In the genomic region with DNA sequence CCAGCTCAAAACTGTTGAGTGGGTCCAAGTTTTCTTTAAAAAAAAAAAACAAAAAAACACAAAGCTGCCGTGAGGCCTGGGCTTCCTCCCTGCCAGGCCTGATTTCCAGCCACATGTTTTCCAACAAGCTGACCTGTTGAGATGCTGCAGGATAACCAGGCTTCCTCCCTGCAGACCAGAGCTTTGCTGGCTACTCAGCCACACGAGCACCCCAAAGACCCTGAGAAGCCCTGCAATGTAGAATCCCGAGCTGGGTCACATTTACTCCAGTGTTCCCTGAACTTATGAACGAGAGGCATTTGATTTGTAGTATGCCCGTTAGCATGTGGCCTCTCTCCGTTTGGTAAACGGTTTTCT, we compare ENCODE assay signal across 22 cellular contexts. TPM values are rescaled to one million over a fixed set of nuclear protein-coding genes. Genes with fewer than 3 reads are reported as not detected.
DNase-seq lines count a peak whose midpoint lies in the region; ATAC-seq and TF ChIP-seq lines count a peak whose summit lies in the region.
"Had no signal": no experiment of that assay in that cellular context is flagged by ENCODE, and none has a peak within 500 bp of the region (broad histone marks: within the 10 kb centered on the region; RNA-seq: fewer than 3 reads in every experiment).

No MANE protein-coding gene starts in this region.

- DNase-seq in left ventricle myocardium inferior = no peak
- no peak for DNase-seq in Right ventricle myocardium superior
- DNase-seq in upper lobe of left lung = no peak
- no peak for DNase-seq in HuH-7.5 (ENCODE audit: low spot score)
- no peak for DNase-seq in amniotic stem cell (lab: John Stamatoyannopoulos, UW)
- DNase-seq in ecto neural progenitor cell (ENCODE audit: low spot score) = no peak
- DNase-seq: activated CD4-positive, alpha-beta T cell treated with anti-CD3 and anti-CD28 coated beads for 4 hours; activated CD8-positive, alpha-beta memory T cell treated with anti-CD3 and anti-CD28 coated beads, Interleukin-2, amount 10 ng/mL, durations not matched to agents 7 days and 5 days; BE2C; COR-L47; Kasumi-1; NCI-H1694 treated with DMSO at 0.1 percent for 48 hours; NCI-H69; psoas muscle; spleen; stimulated activated CD4-positive, alpha-beta T cell treated with anti-CD3 and anti-CD28 coated beads, Interleukin-4, amount 100 ng/mL, for 24 hours had no signal

- H3K9me3 ChIP-seq in left ventricle myocardium inferior (replicated peaks) = no peaks in the 10 kb centered on the region
- no peaks in the 10 kb centered on the region for H3K9me3 ChIP-seq in upper lobe of left lung
- H3K9me3 ChIP-seq: A549, BE2C, psoas muscle, spleen had no signal

- peak overlapping the region; percentile 97 for H3K4me3 Mint-ChIP-seq in dendritic cell treated with granulocyte-macrophage colony-stimulating factor and Interleukin-4, amounts not matched to agents 40 ng/mL and 50 ng/mL, for 4 days
- peak overlapping the region; percentile 0 to 56 (median 10) for H3K4me3 Mint-ChIP-seq in nephron
- H3K4me3 Mint-ChIP-seq: activated CD8-positive, alpha-beta memory T cell treated with anti-CD3 and anti-CD28 coated beads, Interleukin-2, amount 10 ng/mL, durations not matched to agents 7 days and 5 days; GM23338; stimulated activated naive CD8-positive, alpha-beta T cell treated with anti-CD3 and anti-CD28 coated beads, Interleukin-15, Interleukin-2, amounts not matched to agents 100 ng/mL and 50 ng/mL, for 24 hours had no signal

- ATAC-seq in Right ventricle myocardium superior (ENCODE audit: poor library complexity) (no peak), upper lobe of left lung (ENCODE audit: low FRiP score in 2 of 2) (no peak)
- ATAC-seq: A549; activated CD8-positive, alpha-beta memory T cell treated with anti-CD3 and anti-CD28 coated beads, Interleukin-2, amount 10 ng/mL, durations not matched to agents 7 days and 5 days; activated naive CD4-positive, alpha-beta T cell treated with anti-CD3 and anti-CD28 coated beads, Interleukin-2, amount 50 U/mL, for 72 hours; GM23338; psoas muscle had no signal

- H3K4me1 ChIP-seq in left ventricle myocardium inferior (peaks cover 51% of the 10 kb centered on the region), upper lobe of left lung (peaks cover 24 to 52% (median 26%) of the 10 kb centered on the region in 4 donors)
- H3K4me1 ChIP-seq: BE2C had no signal

- H3K27ac Mint-ChIP-seq in dendritic cell treated with granulocyte-macrophage colony-stimulating factor and Interleukin-4, amounts not matched to agents 40 ng/mL and 50 ng/mL, for 4 days = peak overlapping the region; percentile 98
- peak overlapping the region; percentile 59 to 89 (median 74) for H3K27ac Mint-ChIP-seq in nephron
- H3K27ac Mint-ChIP-seq: activated CD8-positive, alpha-beta memory T cell treated with anti-CD3 and anti-CD28 coated beads, Interleukin-2, amount 10 ng/mL, durations not matched to agents 7 days and 5 days; activated naive CD4-positive, alpha-beta T cell treated with anti-CD3 and anti-CD28 coated beads, Interleukin-2, amount 50 U/mL, for 72 hours; GM23338 had no signal

- no peak overlapping the region for H3K4me3 ChIP-seq in left ventricle myocardium inferior
- no peak overlapping the region for H3K4me3 ChIP-seq in upper lobe of left lung
- H3K4me3 ChIP-seq: A549, GM23338, psoas muscle had no signal

- no peak for TF ChIP-seq EP300 in upper lobe of left lung (IDR thresholded peaks at IDR 0.05)

- peaks cover 97% of the 10 kb centered on the region for H3K36me3 Mint-ChIP-seq in dendritic cell treated with granulocyte-macrophage colony-stimulating factor and Interleukin-4, amounts not matched to agents 40 ng/mL and 50 ng/mL, for 4 days (ENCODE audit: low read depth)
- H3K36me3 Mint-ChIP-seq in nephron (ENCODE audit: low read depth) = peaks cover 3% of the 10 kb centered on the region
- H3K36me3 Mint-ChIP-seq: activated CD8-positive, alpha-beta memory T cell treated with anti-CD3 and anti-CD28 coated beads, Interleukin-2, amount 10 ng/mL, durations not matched to agents 7 days and 5 days; activated naive CD4-positive, alpha-beta T cell treated with anti-CD3 and anti-CD28 coated beads, Interleukin-2, amount 50 U/mL, for 72 hours had no signal

- H3K27ac ChIP-seq in left ventricle myocardium inferior (replicated peaks) (peak overlapping the region; percentile 76), upper lobe of left lung (peak overlapping the region in 3 of 4 donors; percentile 91 to 97 (median 91))
- H3K27ac ChIP-seq: A549, psoas muscle had no signal

- TF ChIP-seq CTCF in left ventricle myocardium inferior (IDR thresholded peaks at IDR 0.05; ENCODE audit: borderline replicate concordance) (no peak), nephron (IDR thresholded peaks at IDR 0.05; ENCODE audit: unreplicated experiment in 3 of 3) (no peak), upper lobe of left lung (IDR thresholded peaks at IDR 0.05) (no peak)

- H3K9me3 Mint-ChIP-seq in dendritic cell treated with granulocyte-macrophage colony-stimulating factor and Interleukin-4, amounts not matched to agents 40 ng/mL and 50 ng/mL, for 4 days = no peaks in the 10 kb centered on the region
- no peaks in the 10 kb centered on the region for H3K9me3 Mint-ChIP-seq in nephron
- H3K9me3 Mint-ChIP-seq: activated naive CD4-positive, alpha-beta T cell treated with anti-CD3 and anti-CD28 coated beads, Interleukin-2, amount 50 U/mL, for 72 hours; GM23338; stimulated activated naive CD8-positive, alpha-beta T cell treated with anti-CD3 and anti-CD28 coated beads, Interleukin-15, Interleukin-2, amounts not matched to agents 100 ng/mL and 50 ng/mL, for 24 hours had no signal

- no peaks in the 10 kb centered on the region for H3K27me3 Mint-ChIP-seq in dendritic cell treated with granulocyte-macrophage colony-stimulating factor and Interleukin-4, amounts not matched to agents 40 ng/mL and 50 ng/mL, for 4 days
- peaks cover 40% of the 10 kb centered on the region for H3K27me3 Mint-ChIP-seq in nephron (ENCODE audit: low read depth)

- no peaks in the 10 kb centered on the region for H3K36me3 ChIP-seq in left ventricle myocardium inferior
- H3K36me3 ChIP-seq in upper lobe of left lung = peaks cover 0 to 1% (median 0%) of the 10 kb centered on the region in 4 donors
- H3K36me3 ChIP-seq: BE2C had no signal

- no peak for TF ChIP-seq POLR2A in upper lobe of left lung (IDR thresholded peaks at IDR 0.05)

- intact Hi-C loops in left ventricle myocardium inferior (cut with micrococcal nuclease) = no loop called here
- intact Hi-C loops in Right ventricle myocardium superior (cut with DNase I) = loop anchor here (5.0 kb wide), 1 partner anchor 97 kb away; no protein-coding TSS in a partner anchor
- intact Hi-C loops in dendritic cell treated with granulocyte-macrophage colony-stimulating factor and Interleukin-4, amounts not matched to agents 40 ng/mL and 50 ng/mL, for 4 days (cut with micrococcal nuclease) = loop anchor here (5.0 kb wide), 1 partner anchor 57 kb away; no protein-coding TSS in a partner anchor

- peaks cover 6% of the 10 kb centered on the region for H3K27me3 ChIP-seq in left ventricle myocardium inferior (ENCODE audit: low read depth)
- peaks cover 0 to 5% (median 0%) of the 10 kb centered on the region in 4 donors for H3K27me3 ChIP-seq in upper lobe of left lung
- H3K27me3 ChIP-seq: BE2C had no signal

- peaks cover 79% of the 10 kb centered on the region for H3K4me1 Mint-ChIP-seq in dendritic cell treated with granulocyte-macrophage colony-stimulating factor and Interleukin-4, amounts not matched to agents 40 ng/mL and 50 ng/mL, for 4 days (ENCODE audit: low read depth)
- H3K4me1 Mint-ChIP-seq in nephron = peaks cover 49% of the 10 kb centered on the region
- H3K4me1 Mint-ChIP-seq: activated CD8-positive, alpha-beta memory T cell treated with anti-CD3 and anti-CD28 coated beads, Interleukin-2, amount 10 ng/mL, durations not matched to agents 7 days and 5 days had no signal

- WGBS in upper lobe of left lung, 2 donors = 67 to 73% methylated on average over 6 to 7 of the region's 7 CpGs

RNA-seq across cellular contexts. Expression of a gene that starts 3.9 kb away (rescaled TPM):
- total RNA-seq in left ventricle myocardium inferior (25.5 TPM), Right ventricle myocardium superior (19.5 TPM), upper lobe of left lung (100 to 1,000 TPM in 1 of 6 donors, 10 to 100 TPM in 5; 36.3 to 119 (median 60.4) TPM)
- total RNA-seq: activated CD8-positive, alpha-beta memory T cell treated with anti-CD3 and anti-CD28 coated beads, Interleukin-2, amount 10 ng/mL, durations not matched to agents 7 days and 5 days had no signal
